1 cellular context compared by ENCODE assay signal in the genomic region with DNA sequence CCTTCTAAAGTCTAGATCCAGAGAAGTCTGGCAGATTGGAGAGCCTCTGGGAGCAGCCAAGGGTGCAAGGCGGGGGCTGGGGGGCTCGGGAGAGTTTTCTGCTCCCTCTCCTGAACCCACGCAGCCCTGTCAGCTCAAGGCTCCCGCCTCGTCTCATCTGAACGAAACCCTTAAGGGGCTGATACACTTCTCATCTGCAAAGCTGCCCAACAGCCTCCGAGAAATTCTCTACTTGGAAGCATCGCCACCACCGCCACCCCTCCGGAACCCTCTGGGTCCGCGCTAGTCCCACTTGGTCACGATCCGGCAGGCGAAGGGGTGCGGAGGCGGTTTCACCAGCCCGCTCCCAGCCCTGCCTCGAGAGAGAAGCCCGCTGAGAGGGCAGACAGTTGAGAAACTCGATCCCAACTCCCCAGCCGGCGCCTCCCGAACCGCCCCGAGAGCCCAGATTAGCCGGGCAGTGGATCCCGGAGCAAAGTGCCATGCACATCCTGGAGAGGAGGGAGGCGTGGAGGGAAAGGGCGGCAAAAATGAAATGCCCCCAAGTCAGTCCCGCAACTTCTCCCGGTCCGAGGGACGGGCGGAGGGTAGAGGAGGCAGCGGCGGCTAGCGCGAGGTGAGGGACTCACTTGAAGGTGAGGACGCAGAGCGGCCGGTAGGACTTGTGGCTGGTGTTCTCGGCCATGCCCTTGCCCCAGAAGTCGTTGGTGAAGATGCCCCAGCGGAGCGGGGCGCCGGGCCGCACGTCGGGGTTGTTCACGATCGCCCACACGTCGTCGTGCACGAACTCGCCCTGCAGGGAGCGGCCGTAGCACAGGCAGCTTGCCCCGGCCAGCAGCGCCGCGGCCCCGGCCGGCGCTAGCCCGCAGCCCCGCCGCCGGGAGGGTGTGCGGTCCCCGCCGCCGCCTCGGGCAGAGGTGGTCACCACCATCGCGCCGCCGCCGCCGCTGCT.
TF ChIP-seq lines count a peak whose summit lies in the region.

No MANE protein-coding gene starts in this region.

TF ChIP-seq in HCT116, 20 proteins besides CTCF, POLR2A, EP300 and RAD21 (continued from another document):
- TF ChIP-seq REST (IDR thresholded peaks at IDR 0.05; ENCODE audit: low read depth), result no peak
